8 cellular contexts compared by ENCODE assay signal in the genomic region with DNA sequence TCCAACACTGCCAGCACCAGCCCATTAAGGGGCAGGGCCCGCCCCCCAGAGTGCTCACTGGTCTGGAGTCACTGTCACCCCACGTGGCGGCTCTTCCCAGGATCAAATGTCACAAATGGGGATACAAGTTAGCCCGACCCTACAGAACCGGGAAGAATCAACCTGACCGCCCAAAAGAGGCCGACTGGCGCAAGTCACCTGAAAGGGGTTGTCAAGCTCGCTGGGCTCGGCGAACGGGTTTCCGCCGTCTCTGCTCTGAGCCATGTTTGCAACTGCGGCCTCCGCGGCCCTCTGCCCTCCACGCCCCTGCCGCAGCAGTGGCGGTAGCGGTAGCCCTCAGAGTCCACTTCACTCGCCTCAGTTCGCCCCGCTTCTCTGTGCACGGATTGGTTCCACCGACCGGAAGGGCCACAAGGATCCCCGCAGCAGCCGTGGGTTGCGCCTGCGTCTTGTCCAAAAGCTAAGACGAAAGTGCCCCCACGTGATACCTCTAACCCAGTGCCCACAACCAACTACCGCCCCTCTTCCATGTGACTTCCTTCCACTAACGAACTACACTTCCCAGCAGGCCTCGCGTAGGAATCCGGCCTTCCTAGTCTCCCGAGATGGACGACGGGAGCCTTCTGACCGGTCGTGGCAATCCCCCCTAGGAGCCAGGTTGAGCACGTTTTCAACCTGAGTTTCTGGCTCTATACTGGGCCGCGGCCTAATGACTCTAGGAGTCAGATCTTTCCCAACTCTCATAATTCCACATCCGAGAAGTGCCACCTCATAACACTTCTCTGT. TPM values are rescaled to one million over a fixed set of nuclear protein-coding genes. Genes with fewer than 3 reads are reported as not detected.
A peak's percentile ranks its signal among the peaks of the same experiment; 100 is the strongest.
DNase-seq lines count a peak whose midpoint lies in the region; ATAC-seq and TF ChIP-seq lines count a peak whose summit lies in the region.

A gene (minus strand): TSS at position 473 of the 786 bp plus-strand sequence. CDS start 209 bp downstream, at position 264.

- no CpG with 5 or more reads among the region's 47 CpGs for WGBS in trophoblast cell (ENCODE audit: extremely low coverage, insufficient coverage, insufficient read length)
- 0 to 7% methylated on average over 3 to 47 of the region's 47 CpGs for WGBS in transverse colon (ENCODE audit: low coverage in 1 of 2), 2 donors

- peaks cover 7% of the 10 kb centered on the region for H3K4me1 ChIP-seq in cardiac muscle cell (ENCODE audit: low read depth)
- peaks cover 5 to 9% of the 10 kb centered on the region in 2 experiments for H3K4me1 ChIP-seq in trophoblast cell (ENCODE audit: control insufficient read depth in 1 of 2, insufficient read depth in 2 of 2, low read length in 2 of 2)
- H3K4me1 ChIP-seq in transverse colon = peaks cover 8 to 17% (median 15%) of the 10 kb centered on the region in 4 donors

- H2BK12ac ChIP-seq in trophoblast cell (ENCODE audit: low read length) = no peak within 1 kb of the TSS

- peak; percentile 90 for ATAC-seq in HG02763 (IDR thresholded peaks at IDR 0.05; ENCODE audit: unreplicated experiment)
- ATAC-seq in activated naive CD8-positive, alpha-beta T cell treated with anti-CD3 and anti-CD28 coated beads, Interleukin-2, amount 50 U/mL, for 24 hours = peak; percentile 98

- H3K27me3 ChIP-seq in cardiac muscle cell (no peaks in the 10 kb centered on the region), trophoblast cell (ENCODE audit: insufficient read depth, low read length) (no peaks in the 10 kb centered on the region), transverse colon (no peaks in the 10 kb centered on the region)

- H4K12ac ChIP-seq in trophoblast cell (ENCODE audit: low read depth, low read length) = peak within 1 kb of the TSS; percentile 65

- no peak for TF ChIP-seq EP300 in transverse colon (IDR thresholded peaks at IDR 0.05; ENCODE audit: low read depth)

- peak; percentile 98 for DNase-seq in GM12865 (ENCODE audit: low read depth)
- DNase-seq in NCI-H1417 treated with DMSO at 0.1 percent for 48 hours (lab: John Stamatoyannopoulos, UW) = peak; percentile 94
- peak; percentile 97 for DNase-seq in SW480 (ENCODE audit: low spot score)
- DNase-seq in activated naive CD8-positive, alpha-beta T cell treated with anti-CD3 and anti-CD28 coated beads, Interleukin-2, amount 50 U/mL, for 24 hours = peak; percentile 89
- peak; percentile 99 for DNase-seq in cardiac muscle cell (ENCODE audit: low read depth in 1 of 2, low spot score in 1 of 2)
- peak; percentile 97 for DNase-seq in trophoblast cell
- DNase-seq in transverse colon = peak; percentile 96

- H3K4ac ChIP-seq in trophoblast cell (ENCODE audit: low read depth, low read length) = peak within 1 kb of the TSS; percentile 76

- intact Hi-C loops in transverse colon (cut with DNase I; ENCODE audit: low total_unique reads) = no loop called here

- peak within 1 kb of the TSS; percentile 29 for H2BK120ac ChIP-seq in trophoblast cell (ENCODE audit: insufficient read depth, low read length, poor library complexity)

- H3K18ac ChIP-seq in trophoblast cell (ENCODE audit: low read length) = peak within 1 kb of the TSS; percentile 33

- H4K91ac ChIP-seq in trophoblast cell (ENCODE audit: low read depth, low read length) = peak within 1 kb of the TSS; percentile 58

- peak within 1 kb of the TSS; percentile 80 for H3K9ac ChIP-seq in trophoblast cell (ENCODE audit: low read length)

- H3K4me3 Mint-ChIP-seq in activated naive CD8-positive, alpha-beta T cell treated with anti-CD3 and anti-CD28 coated beads, Interleukin-2, amount 50 U/mL, for 24 hours = peak within 1 kb of the TSS; percentile 97

- peak; percentile 86 for TF ChIP-seq POLR2A in transverse colon (IDR thresholded peaks at IDR 0.05)

- H3K27ac ChIP-seq in cardiac muscle cell (peak within 1 kb of the TSS; percentile 68), trophoblast cell (ENCODE audit: low read depth, low read length) (peak within 1 kb of the TSS; percentile 70), transverse colon (peak within 1 kb of the TSS; percentile 84 to 91 (median 89))

- H3K23ac ChIP-seq in trophoblast cell (ENCODE audit: low read length) = no peak within 1 kb of the TSS

- peak within 1 kb of the TSS; percentile 66 for H2BK5ac ChIP-seq in trophoblast cell (ENCODE audit: low read depth, low read length, poor library complexity)

- peak within 1 kb of the TSS; percentile 78 for H4K8ac ChIP-seq in trophoblast cell (ENCODE audit: low read depth, low read length)

- H3K27me3 Mint-ChIP-seq in activated naive CD8-positive, alpha-beta T cell treated with anti-CD3 and anti-CD28 coated beads, Interleukin-2, amount 50 U/mL, for 24 hours = no peaks in the 10 kb centered on the region

- peak within 1 kb of the TSS; percentile 86 for H3K4me2 ChIP-seq in trophoblast cell (ENCODE audit: low read length)

- peaks cover 7% of the 10 kb centered on the region for H3K79me2 ChIP-seq in trophoblast cell (ENCODE audit: control insufficient read depth, insufficient read depth, low read length, poor library complexity)

- H3K9me3 ChIP-seq in cardiac muscle cell (ENCODE audit: low read depth) (no peaks in the 10 kb centered on the region), trophoblast cell (ENCODE audit: insufficient read depth, low read depth, low read length) (no peaks in the 10 kb centered on the region), transverse colon (no peaks in the 10 kb centered on the region)

- in situ Hi-C loops in transverse colon (cut with MboI; ENCODE audit: low pct_ligation_motif_present in 1 of 4, low pct_unique_long_range_greater_than_20kb in 1 of 4, low sequenced_read_pairs in 3 of 4) = loop anchor here in 2 of 4 donors (10.0 to 25.0 kb wide), 2 partner anchors 63 to 325 kb away; a partner anchor contains a TSS

- H3K4me3 ChIP-seq in GM12865 (ENCODE audit: low read depth, low read length) (peak within 1 kb of the TSS; percentile 84), cardiac muscle cell (peak within 1 kb of the TSS; percentile 44), trophoblast cell (ENCODE audit: low read depth, low read length) (peak within 1 kb of the TSS; percentile 80), transverse colon (peak within 1 kb of the TSS; percentile 46 to 84 (median 68))

- H3K36me3 Mint-ChIP-seq in activated naive CD8-positive, alpha-beta T cell treated with anti-CD3 and anti-CD28 coated beads, Interleukin-2, amount 50 U/mL, for 24 hours (ENCODE audit: low read depth) = peaks cover 59% of the 10 kb centered on the region

- peaks cover 35% of the 10 kb centered on the region for H3K36me3 ChIP-seq in cardiac muscle cell
- H3K36me3 ChIP-seq in trophoblast cell (ENCODE audit: control insufficient read depth in 1 of 2, insufficient read depth in 2 of 2, low read length in 2 of 2) = peaks cover 38 to 48% of the 10 kb centered on the region in 2 experiments
- H3K36me3 ChIP-seq in transverse colon = peaks cover 0 to 34% (median 17%) of the 10 kb centered on the region in 4 donors

- TF ChIP-seq CTCF in GM12865 (IDR thresholded peaks at IDR 0.05; ENCODE audit: insufficient read depth, low read depth, low read length, missing control alignments) (no peak), cardiac muscle cell (IDR thresholded peaks at IDR 0.05; ENCODE audit: low read depth, low read length) (no peak), transverse colon (IDR thresholded peaks at IDR 0.05) (peak in 1 of 5 experiments; percentile 3)

- H3K79me1 ChIP-seq in trophoblast cell (ENCODE audit: low read length) = peaks cover 5% of the 10 kb centered on the region

- H3K4me1 Mint-ChIP-seq in activated naive CD8-positive, alpha-beta T cell treated with anti-CD3 and anti-CD28 coated beads, Interleukin-2, amount 50 U/mL, for 24 hours = peaks cover 30% of the 10 kb centered on the region

- peak within 1 kb of the TSS; percentile 65 for H2AFZ ChIP-seq in trophoblast cell (ENCODE audit: insufficient read depth, low read length, poor library complexity)

- no peaks in the 10 kb centered on the region for H3K9me3 Mint-ChIP-seq in activated naive CD8-positive, alpha-beta T cell treated with anti-CD3 and anti-CD28 coated beads, Interleukin-2, amount 50 U/mL, for 24 hours

- peak within 1 kb of the TSS; percentile 96 for H3K27ac Mint-ChIP-seq in activated naive CD8-positive, alpha-beta T cell treated with anti-CD3 and anti-CD28 coated beads, Interleukin-2, amount 50 U/mL, for 24 hours

- H2AK5ac ChIP-seq in trophoblast cell (ENCODE audit: low read length) = peak within 1 kb of the TSS; percentile 77

- peak within 1 kb of the TSS; percentile 47 for H3K14ac ChIP-seq in trophoblast cell (ENCODE audit: low read length)

RNA-seq across cellular contexts. Expression of the gene that starts here (rescaled TPM):
- total RNA-seq in cardiac muscle cell (67.3 and 109 TPM in 2 replicates), transverse colon (10 to 100 TPM in 3 of 4 donors, 1 to 10 TPM in 1; 7.8 to 61.3 (median 35.2) TPM)
- polyA plus RNA-seq in cardiac muscle cell = 100 and 172 TPM in 2 replicates
- 71.1 and 75.0 TPM in 2 replicates for polyA plus RNA-seq in trophoblast cell (2013)

Comparison
In these comparisons a context has a peak if more than half of its experiments do, and no peak if none do; other contexts are left out.
1. Peak in every context shown above with its lines: DNase-seq, ATAC-seq, H3K4me3 ChIP-seq and H3K27ac ChIP-seq.